8 cellular contexts compared by ENCODE assay signal in genomic region chr19:53553865-53554791, GRCh38. TPM values are rescaled to one million over a fixed set of nuclear protein-coding genes. Genes with fewer than 3 reads are reported as not detected.
DNase-seq lines count a peak whose midpoint lies in the region; ATAC-seq lines count a peak whose summit lies in the region.

No MANE protein-coding gene starts in this region.

- peak overlapping the region; percentile 62 for H3K27ac ChIP-seq in duodenal mucosa (ENCODE audit: low read depth, low read length)

- POLR2A ChIA-PET in activated CD4-positive, alpha-beta memory T cell treated with anti-CD3 and anti-CD28 coated beads for 36 hours (lab: Charles Lee), result interaction anchor here (1.1 kb wide), 1 partner anchor 33 kb away, joined by 7 read pairs; no protein-coding TSS in a partner anchor

- H3K4me1 Mint-ChIP-seq in activated CD4-positive, alpha-beta memory T cell treated with anti-CD3 and anti-CD28 coated beads for 36 hours (ENCODE audit: low read depth), result peaks cover 25% of the 10 kb centered on the region

- peaks cover 1% of the 10 kb centered on the region for H3K9me3 Mint-ChIP-seq in activated CD4-positive, alpha-beta memory T cell treated with anti-CD3 and anti-CD28 coated beads for 36 hours

- H3K4me1 ChIP-seq in duodenal mucosa (ENCODE audit: control insufficient read depth in 1 of 2, insufficient read depth in 2 of 2, low read length in 2 of 2), result peaks cover 0 to 3% of the 10 kb centered on the region in 2 donors

- peaks cover 0 to 3% of the 10 kb centered on the region in 2 donors for H3K36me3 ChIP-seq in duodenal mucosa (ENCODE audit: control insufficient read depth in 1 of 2, insufficient read depth in 2 of 2, low read length in 2 of 2)

- H3K27me3 ChIP-seq in duodenal mucosa (ENCODE audit: control insufficient read depth in 1 of 2, insufficient read depth in 2 of 2, low read length in 2 of 2), result no peaks in the 10 kb centered on the region

- DNase-seq in D341Med (ENCODE audit: low spot score) (peak; percentile 46), NCI-H1092 treated with DMSO at 0.1 percent for 48 hours (lab: John Stamatoyannopoulos, UW) (peak; percentile 35), medulla oblongata (ENCODE audit: extremely low spot score) (peak; percentile 85), cortex of kidney (lab: John Stamatoyannopoulos, UW) (no peak)
- DNase-seq in activated CD4-positive, alpha-beta memory T cell treated with anti-CD3 and anti-CD28 coated beads for 36 hours, result peak; percentile 95
- DNase-seq in stimulated activated CD8-positive, alpha-beta memory T cell treated with anti-CD3 and anti-CD28 coated beads, Interleukin-15, amount 100 ng/mL, for 4 hours (ENCODE audit: low read depth in 2 of 2), result peak; percentile 85 to 86

- peaks cover 51% of the 10 kb centered on the region for H3K36me3 Mint-ChIP-seq in activated CD4-positive, alpha-beta memory T cell treated with anti-CD3 and anti-CD28 coated beads for 36 hours

- CTCF ChIA-PET in activated CD4-positive, alpha-beta memory T cell treated with anti-CD3 and anti-CD28 coated beads for 36 hours (lab: Charles Lee), result no interaction called here

- H3K9ac ChIP-seq in duodenal mucosa (ENCODE audit: low read depth in 1 of 2, low read length in 2 of 2), result peak overlapping the region; percentile 78 to 84

- peak overlapping the region; percentile 79 to 96 for H3K4me3 ChIP-seq in duodenal mucosa (ENCODE audit: low read depth in 1 of 2, low read length in 2 of 2)

- H3K4me3 Mint-ChIP-seq in activated CD4-positive, alpha-beta memory T cell treated with anti-CD3 and anti-CD28 coated beads for 36 hours, result peak overlapping the region; percentile 83

- intact Hi-C loops in activated CD4-positive, alpha-beta memory T cell treated with anti-CD3 and anti-CD28 coated beads for 36 hours (cut with micrococcal nuclease), result loop anchor here (1.0 to 5.0 kb wide), 2 partner anchors 16 to 122 kb away; partner anchors contain the start of genes ZNF331 and ZNF761

- H3K27ac Mint-ChIP-seq in activated CD4-positive, alpha-beta memory T cell treated with anti-CD3 and anti-CD28 coated beads for 36 hours, result peak overlapping the region; percentile 95

- peaks cover 0 to 4% of the 10 kb centered on the region in 2 donors for H3K9me3 ChIP-seq in duodenal mucosa (ENCODE audit: control insufficient read depth in 1 of 2, low read length in 2 of 2)

- peak; percentile 64 for ATAC-seq in GM21576 (IDR thresholded peaks at IDR 0.05; ENCODE audit: unreplicated experiment)

- H3K27me3 Mint-ChIP-seq in activated CD4-positive, alpha-beta memory T cell treated with anti-CD3 and anti-CD28 coated beads for 36 hours, result no peaks in the 10 kb centered on the region

RNA-seq across cellular contexts. Expression of gene ZNF331, which starts 16.2 kb away (rescaled TPM):
- 10 to 100 TPM; 20.8 to 23.1 TPM for total RNA-seq in activated CD4-positive, alpha-beta memory T cell treated with anti-CD3 and anti-CD28 coated beads for 36 hours
